Comparison of ENCODE assay signal across 25 cellular contexts in the genomic region with DNA sequence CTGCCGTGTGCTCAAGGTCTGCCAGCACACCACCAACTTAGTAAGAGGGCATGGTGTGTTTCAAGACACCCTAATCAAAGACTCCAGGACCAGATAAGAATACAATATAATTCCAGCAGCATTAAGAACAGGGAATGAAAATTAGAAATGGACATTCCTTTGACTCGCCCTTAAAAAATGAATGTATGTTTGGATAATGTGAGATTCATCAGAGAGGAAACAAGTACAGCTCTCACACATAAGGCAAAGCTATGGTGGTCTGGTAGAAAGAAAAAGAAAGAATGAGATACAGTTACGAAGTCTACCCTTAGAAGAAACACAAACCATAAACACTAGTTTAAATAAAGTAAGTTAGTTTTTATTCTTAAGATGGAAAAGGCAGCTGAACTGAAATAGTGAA.
"Had no signal": no experiment of that assay in that cellular context is flagged by ENCODE, and none has a peak within 500 bp of the region (broad histone marks: within the 10 kb centered on the region; RNA-seq: fewer than 3 reads in every experiment).

No MANE protein-coding gene starts in this region.

- ATAC-seq: gastroesophageal sphincter, left cardiac atrium, psoas muscle, right lobe of liver had no signal

- H3K27ac Mint-ChIP-seq: endodermal cell; immature natural killer cell; memory B cell; mesothelial cell of epicardium; natural killer cell treated with Interleukin-12 subunit alpha and Interleukin-12 subunit beta and Interleukin-15 and Interleukin-18, amount 100 ng/mL, for 72 hours had no signal

- H3K4me1 ChIP-seq: lower lobe of right lung, right lobe of liver, stomach, transverse colon had no signal

- H3K36me3 ChIP-seq: gastroesophageal sphincter, left ventricle myocardium inferior, lower lobe of right lung, right lobe of liver, spleen, stomach, thoracic aorta, transverse colon had no signal

- DNase-seq: effector CD4-positive, alpha-beta T cell; endodermal cell; erythroblast; glutamatergic neuron; immature natural killer cell; kidney; left cardiac atrium; left ventricle myocardium inferior; lower lobe of right lung; occipital lobe; psoas muscle; retina; right lobe of liver; spleen; stimulated activated CD4-positive, alpha-beta T cell treated with anti-CD3 and anti-CD28 coated beads, Interleukin-2, amount 100 ng/mL, for 24 hours; stimulated activated naive CD4-positive, alpha-beta T cell; stomach; substantia nigra; transverse colon had no signal

- H3K4me3 Mint-ChIP-seq: endodermal cell; immature natural killer cell; memory B cell; mesothelial cell of epicardium; natural killer cell treated with Interleukin-12 subunit alpha and Interleukin-12 subunit beta and Interleukin-15 and Interleukin-18, amount 100 ng/mL, for 72 hours had no signal

- H3K36me3 Mint-ChIP-seq: immature natural killer cell had no signal

- H3K27me3 ChIP-seq: gastroesophageal sphincter, right lobe of liver, spleen, stomach, transverse colon had no signal

- H3K4me3 ChIP-seq: coronary artery, gastroesophageal sphincter, left ventricle myocardium inferior, lower lobe of right lung, psoas muscle, right lobe of liver, spleen, stomach, thoracic aorta, transverse colon had no signal

- H3K4me1 Mint-ChIP-seq: endodermal cell, immature natural killer cell had no signal

- H3K27me3 Mint-ChIP-seq: natural killer cell treated with Interleukin-12 subunit alpha and Interleukin-12 subunit beta and Interleukin-15 and Interleukin-18, amount 100 ng/mL, for 72 hours had no signal

- H3K9me3 ChIP-seq: lower lobe of right lung, psoas muscle, right lobe of liver, thoracic aorta, transverse colon had no signal

- H3K27ac ChIP-seq: coronary artery, gastroesophageal sphincter, left ventricle myocardium inferior, lower lobe of right lung, psoas muscle, right lobe of liver, spleen, stomach, thoracic aorta, transverse colon had no signal
